20 cellular contexts compared by ENCODE assay signal in genomic region chr13:35741657-35742056, GRCh38.
"Had no signal": no experiment of that assay in that cellular context is flagged by ENCODE, and none has a peak within 500 bp of the region (broad histone marks: within the 10 kb centered on the region; RNA-seq: fewer than 3 reads in every experiment).

No MANE protein-coding gene starts in this region.

- H3K27me3 Mint-ChIP-seq: T-helper 17 cell had no signal

- H3K4me3 ChIP-seq: SJCRH30 had no signal

- H3K27ac Mint-ChIP-seq: T-helper 17 cell had no signal

- H3K4me3 Mint-ChIP-seq: T-helper 17 cell had no signal

- H3K27me3 ChIP-seq: SJCRH30 had no signal

- H3K27ac ChIP-seq: RWPE1, SJCRH30 had no signal

- H3K4me1 Mint-ChIP-seq: T-helper 17 cell had no signal

- DNase-seq: KBM-7, MV-4-11, NCI-H1048, NCI-H1105, NCI-H1417, NCI-H1436 treated with DMSO at 0.1 percent for 48 hours, NCI-H187, NCI-H2029, NCI-H2081 treated with DMSO at 0.1 percent for 48 hours, NCI-H345, NCI-H446 treated with DMSO at 0.1 percent for 48 hours, NCI-H510A treated with DMSO at 0.1 percent for 48 hours, NCI-H69, NCI-H774, PC-3, SHP77 treated with DMSO at 0.1 percent for 48 hours, SJCRH30, T-helper 1 cell, T-helper 17 cell had no signal

- H3K36me3 ChIP-seq: SJCRH30 had no signal

- H3K9me3 ChIP-seq: SJCRH30 had no signal
